1 cellular context compared by ENCODE assay signal in genomic region chr2:168456526-168457176, GRCh38.
TF ChIP-seq lines count a peak whose summit lies in the region.

No MANE protein-coding gene starts in this region.

TF ChIP-seq in HepG2, 621 proteins besides CTCF, POLR2A, EP300 and RAD21 (continued from another document):
- TF ChIP-seq USF2 (IDR thresholded peaks at IDR 0.05; ENCODE audit: low read depth, low read length): no peak
- no peak for TF ChIP-seq USF2 (CRISPR knock-in tag; IDR thresholded peaks at IDR 0.05; ENCODE audit: borderline replicate concordance)
- no peak for TF ChIP-seq GATA4 (IDR thresholded peaks at IDR 0.05; ENCODE audit: borderline replicate concordance, low read depth)
- TF ChIP-seq NPAS2 (CRISPR knock-in tag; IDR thresholded peaks at IDR 0.05; ENCODE audit: borderline replicate concordance): no peak
- TF ChIP-seq ZNF20 (CRISPR knock-in tag; IDR thresholded peaks at IDR 0.05): no peak
- no peak for TF ChIP-seq ZMYM2 (CRISPR knock-in tag; IDR thresholded peaks at IDR 0.05)
- TF ChIP-seq SNAPC2 (CRISPR knock-in tag; IDR thresholded peaks at IDR 0.05): no peak; the same call in 1 of the 2 replicates
- TF ChIP-seq ZFP37 (CRISPR knock-in tag; IDR thresholded peaks at IDR 0.05; ENCODE audit: borderline replicate concordance): no peak
- TF ChIP-seq ZBTB20 (CRISPR knock-in tag; IDR thresholded peaks at IDR 0.05; ENCODE audit: borderline replicate concordance, low read depth): peak; percentile 71
- peak; percentile 57 for TF ChIP-seq GMEB1 (CRISPR knock-in tag; IDR thresholded peaks at IDR 0.05; ENCODE audit: borderline replicate concordance)
- no peak for TF ChIP-seq CERS6 (CRISPR knock-in tag; IDR thresholded peaks at IDR 0.05)
- no peak for TF ChIP-seq HIVEP1 (CRISPR knock-in tag; IDR thresholded peaks at IDR 0.05)
- TF ChIP-seq ZNF749 (CRISPR knock-in tag; IDR thresholded peaks at IDR 0.05; ENCODE audit: borderline replicate concordance): peak; percentile 44; the same call in 1 of the 2 replicates
- peak; percentile 57; the same call in 1 of the 2 replicates for TF ChIP-seq ZSCAN20 (CRISPR knock-in tag; IDR thresholded peaks at IDR 0.05; ENCODE audit: borderline replicate concordance)
- TF ChIP-seq SMAD9 (CRISPR knock-in tag; IDR thresholded peaks at IDR 0.05): no peak
- TF ChIP-seq ZNF446 (CRISPR knock-in tag; IDR thresholded peaks at IDR 0.05): peak; percentile 79; the same call in 1 of the 2 replicates
- no peak for TF ChIP-seq ZNF512 (CRISPR knock-in tag; IDR thresholded peaks at IDR 0.05)
- TF ChIP-seq SMAD3 (CRISPR knock-in tag; IDR thresholded peaks at IDR 0.05): 0 out of 2 replicates have a peak, but pooled peaks have one; percentile 31
- no peak for TF ChIP-seq NCOR1 (IDR thresholded peaks at IDR 0.05; ENCODE audit: borderline replicate concordance, low read length)
- no peak for TF ChIP-seq ZNF660 (CRISPR knock-in tag; IDR thresholded peaks at IDR 0.05; ENCODE audit: borderline replicate concordance, low read depth)
- TF ChIP-seq SIX1 (CRISPR knock-in tag; IDR thresholded peaks at IDR 0.05; ENCODE audit: borderline replicate concordance): no peak; the same call in 1 of the 2 replicates
- TF ChIP-seq PRMT3 (CRISPR knock-in tag; IDR thresholded peaks at IDR 0.05; ENCODE audit: borderline replicate concordance, low read depth): 0 out of 2 replicates have a peak, but pooled peaks have one; percentile 17
- no peak for TF ChIP-seq HNRNPK (IDR thresholded peaks at IDR 0.05; ENCODE audit: low read depth, low read length, poor library complexity, severe bottlenecking)
- TF ChIP-seq RBFOX2 (IDR thresholded peaks at IDR 0.05; ENCODE audit: low read depth, low read length): peak; percentile 59
- TF ChIP-seq ZBTB34 (CRISPR knock-in tag; IDR thresholded peaks at IDR 0.05): 0 out of 2 replicates have a peak, but pooled peaks have one; percentile 6
- peak; percentile 57; the same call in 1 of the 2 replicates for TF ChIP-seq ZNF724P (CRISPR knock-in tag; IDR thresholded peaks at IDR 0.05; ENCODE audit: borderline replicate concordance)
- no peak for TF ChIP-seq ATF1 (CRISPR knock-in tag; IDR thresholded peaks at IDR 0.05)
- TF ChIP-seq ZNF383 (CRISPR knock-in tag; IDR thresholded peaks at IDR 0.05; ENCODE audit: borderline replicate concordance): 0 out of 2 replicates have a peak, but pooled peaks have one; percentile 31
- no peak for TF ChIP-seq HMG20A (CRISPR knock-in tag; IDR thresholded peaks at IDR 0.05; ENCODE audit: borderline replicate concordance)
- TF ChIP-seq RNF2 (conservative IDR thresholded peaks at IDR 0.05; ENCODE audit: low read depth): 0 out of 2 replicates have a peak, but pooled peaks have one; percentile 28
- no peak for TF ChIP-seq ZNF546 (CRISPR knock-in tag; conservative IDR thresholded peaks at IDR 0.05)
- no peak; the same call in none of the 2 replicates for TF ChIP-seq ZSCAN25 (CRISPR knock-in tag; IDR thresholded peaks at IDR 0.05)
- TF ChIP-seq TAF1 (CRISPR knock-in tag; IDR thresholded peaks at IDR 0.05): peak; percentile 40; the same call in 1 of the 2 replicates
- TF ChIP-seq ATF3 (CRISPR knock-in tag; IDR thresholded peaks at IDR 0.05): no peak; the same call in 1 of the 2 replicates
- peak; percentile 56; the same call in 1 of the 2 replicates for TF ChIP-seq ZNF329 (CRISPR knock-in tag; IDR thresholded peaks at IDR 0.05; ENCODE audit: low read depth)
- no peak; the same call in 1 of the 2 replicates for TF ChIP-seq MLX (CRISPR knock-in tag; IDR thresholded peaks at IDR 0.05)
- 0 out of 2 replicates have a peak, but pooled peaks have one; percentile 72 for TF ChIP-seq ATF5 (CRISPR knock-in tag; IDR thresholded peaks at IDR 0.05; ENCODE audit: low read depth)
- peak; percentile 18; the same call in 1 of the 2 replicates for TF ChIP-seq DR1 (CRISPR knock-in tag; IDR thresholded peaks at IDR 0.05)
- no peak for TF ChIP-seq ZFP36L1 (CRISPR knock-in tag; IDR thresholded peaks at IDR 0.05)
- TF ChIP-seq MYNN (CRISPR knock-in tag; IDR thresholded peaks at IDR 0.05; ENCODE audit: low read depth): no peak
- no peak; the same call in 1 of the 2 replicates for TF ChIP-seq CHCHD3 (CRISPR knock-in tag; IDR thresholded peaks at IDR 0.05)
- no peak for TF ChIP-seq ZBTB25 (CRISPR knock-in tag; IDR thresholded peaks at IDR 0.05)
- TF ChIP-seq ZBTB21 (CRISPR knock-in tag; IDR thresholded peaks at IDR 0.05): no peak
- TF ChIP-seq NFKBIZ (CRISPR knock-in tag; IDR thresholded peaks at IDR 0.05): no peak
- TF ChIP-seq FIP1L1 (IDR thresholded peaks at IDR 0.05; ENCODE audit: borderline replicate concordance, insufficient read depth, low read depth, low read length): 0 out of 2 replicates have a peak, but pooled peaks have one; percentile 32
